Comparison of ENCODE assay signal across 22 cellular contexts in the genomic region with DNA sequence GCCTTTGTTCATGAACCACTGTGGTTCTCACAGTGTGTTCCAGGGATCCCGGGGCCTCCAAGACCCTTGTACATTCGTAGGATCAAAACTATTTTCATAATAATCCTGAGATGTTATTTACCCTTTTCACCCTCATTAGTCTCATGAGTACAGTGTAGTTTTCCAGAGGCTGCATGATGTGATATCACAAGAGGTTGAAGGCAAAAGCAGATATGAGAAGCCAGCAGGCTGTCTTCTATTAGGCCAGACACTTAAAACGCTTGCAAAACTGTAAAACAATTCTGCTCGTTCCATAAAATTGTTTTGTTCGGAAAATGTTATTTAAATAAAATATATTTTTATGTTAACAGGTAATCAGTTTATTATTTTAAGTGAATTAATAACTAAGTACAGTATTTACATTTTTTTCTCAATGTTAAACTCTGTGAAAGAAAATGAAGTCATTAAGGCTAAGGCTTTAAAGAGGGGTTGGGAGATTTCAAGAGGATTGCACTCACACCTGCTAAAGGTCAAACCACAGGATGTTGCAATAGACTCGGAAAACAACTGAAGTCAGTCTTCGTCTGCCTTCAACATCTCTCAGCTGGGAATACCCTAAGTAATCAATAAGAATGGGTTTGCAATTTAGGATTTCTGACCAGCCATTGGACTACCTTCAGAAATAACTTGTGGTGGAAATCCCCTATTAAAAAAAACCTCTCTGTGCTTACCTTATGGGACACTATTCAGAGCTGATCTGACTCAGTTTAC.
DNase-seq lines count a peak whose midpoint lies in the region; ATAC-seq and TF ChIP-seq lines count a peak whose summit lies in the region.
"Had no signal": no experiment of that assay in that cellular context is flagged by ENCODE, and none has a peak within 500 bp of the region (broad histone marks: within the 10 kb centered on the region; RNA-seq: fewer than 3 reads in every experiment).

No MANE protein-coding gene starts in this region.

- peaks cover 10% of the 10 kb centered on the region for H3K9me3 Mint-ChIP-seq in activated naive CD8-positive, alpha-beta T cell treated with anti-CD3 and anti-CD28 coated beads, Interleukin-2, amount 50 U/mL, for 24 hours

- intact Hi-C loops in mammary epithelial cell (cut with micrococcal nuclease), result no loop called here

- CTCF ChIA-PET in mammary epithelial cell (lab: Charles Lee; ENCODE audit: low non-redundant PET), result no interaction called here

- no peaks in the 10 kb centered on the region for H3K36me3 ChIP-seq in BLaER1 treated with 17β-estradiol and CSF1 and Interleukin-3, amounts not matched to agents 10 nM and 100 nM
- H3K36me3 ChIP-seq in mammary epithelial cell (ENCODE audit: insufficient read depth, low read length), result no peaks in the 10 kb centered on the region
- no peaks in the 10 kb centered on the region for H3K36me3 ChIP-seq in lung (ENCODE audit: control insufficient read depth in 2 of 2, insufficient read depth in 2 of 2, low read length in 2 of 2)
- H3K36me3 ChIP-seq in osteoblast (ENCODE audit: insufficient read depth, low read length), result no peaks in the 10 kb centered on the region
- H3K36me3 ChIP-seq: esophagus squamous epithelium, right atrium auricular region, thyroid gland had no signal

- H3K4me3 Mint-ChIP-seq in activated naive CD8-positive, alpha-beta T cell treated with anti-CD3 and anti-CD28 coated beads, Interleukin-2, amount 50 U/mL, for 24 hours, result no peak overlapping the region
- H3K4me3 Mint-ChIP-seq: activated CD4-positive, alpha-beta memory T cell treated with anti-CD3 and anti-CD28 coated beads, Interleukin-2, amount 10 ng/mL, durations not matched to agents 7 days and 5 days; HFFc6 had no signal

- H3K36me3 Mint-ChIP-seq in activated naive CD8-positive, alpha-beta T cell treated with anti-CD3 and anti-CD28 coated beads, Interleukin-2, amount 50 U/mL, for 24 hours (ENCODE audit: low read depth), result no peaks in the 10 kb centered on the region

- peak overlapping the region in 8 of 11 experiments; percentile 38 to 60 (median 46); a peak in 16 of 22 replicates for H3K4me2 ChIP-seq in BLaER1 treated with 17β-estradiol and CSF1 and Interleukin-3, amounts not matched to agents 10 nM and 100 nM
- H3K4me2 ChIP-seq in mammary epithelial cell (ENCODE audit: insufficient read depth, low read depth, low read length) (no peak overlapping the region), osteoblast (ENCODE audit: insufficient read depth, low read length) (no peak overlapping the region)

- dilution Hi-C loops in mammary epithelial cell (cut with HindIII; ENCODE audit: low sequenced_read_pairs), result no loop called here

- H3K27me3 Mint-ChIP-seq in activated naive CD8-positive, alpha-beta T cell treated with anti-CD3 and anti-CD28 coated beads, Interleukin-2, amount 50 U/mL, for 24 hours, result no peaks in the 10 kb centered on the region
- H3K27me3 Mint-ChIP-seq: activated CD4-positive, alpha-beta memory T cell treated with anti-CD3 and anti-CD28 coated beads, Interleukin-2, amount 10 ng/mL, durations not matched to agents 7 days and 5 days had no signal

- no TSS peak for BruUV-seq in mammary epithelial cell (replicated peaks; lab: Mats Ljungman, UMichigan)

- DNase-seq in MV-4-11 (lab: John Stamatoyannopoulos, UW) (peak; percentile 25), mammary epithelial cell (peak; percentile 12), lung (ENCODE audit: low spot score) (no peak), osteoblast (ENCODE audit: insufficient read length, low spot score, missing footprints) (no peak)
- no peak for DNase-seq in activated naive CD8-positive, alpha-beta T cell treated with anti-CD3 and anti-CD28 coated beads, Interleukin-2, amount 50 U/mL, for 24 hours
- DNase-seq in activated CD4-positive, alpha-beta T cell treated with anti-CD3 and anti-CD28 coated beads for 1 hour, result no peak
- DNase-seq: activated CD4-positive, alpha-beta memory T cell treated with anti-CD3 and anti-CD28 coated beads, Interleukin-2, amount 10 ng/mL, durations not matched to agents 7 days and 5 days; aorta; effector memory CD4-positive, alpha-beta T cell; esophagus squamous epithelium; HFFc6; Karpas-422; NCI-H1694; NCI-H446 treated with DMSO at 0.1 percent for 48 hours; occipital lobe; SIG-M5; stimulated activated naive CD4-positive, alpha-beta T cell treated with Interleukin-2 at 50 U/mL for 16 hours; T-helper 2 cell; thyroid gland had no signal

- H3K9me3 ChIP-seq in BLaER1 treated with 17β-estradiol and CSF1 and Interleukin-3, amounts not matched to agents 10 nM and 100 nM (replicated peaks in 1 of 11), result peaks cover 0 to 39% (median 12%) of the 10 kb centered on the region in 11 experiments; a peak in 16 of 22 replicates
- H3K9me3 ChIP-seq in mammary epithelial cell (replicated peaks; ENCODE audit: insufficient read depth, low read length), result no peaks in the 10 kb centered on the region
- H3K9me3 ChIP-seq in lung (ENCODE audit: control insufficient read depth in 2 of 2, insufficient read depth in 1 of 2, low read length in 1 of 2), result no peaks in the 10 kb centered on the region
- H3K9me3 ChIP-seq in osteoblast (ENCODE audit: low read depth, low read length), result no peaks in the 10 kb centered on the region
- H3K9me3 ChIP-seq: esophagus squamous epithelium, right atrium auricular region, thyroid gland had no signal

- no peak overlapping the region for H2AFZ ChIP-seq in mammary epithelial cell (ENCODE audit: low read depth, low read length)
- no peak overlapping the region for H2AFZ ChIP-seq in osteoblast (ENCODE audit: low read length)

- in situ Hi-C loops in mammary epithelial cell (cut with MboI; ENCODE audit: low sequenced_read_pairs in 2 of 2), result no loop called here

- H3K79me2 ChIP-seq in mammary epithelial cell (ENCODE audit: insufficient read depth, low read length), result no peaks in the 10 kb centered on the region
- no peaks in the 10 kb centered on the region for H3K79me2 ChIP-seq in osteoblast (ENCODE audit: insufficient read depth, low read length)

- peak overlapping the region in 2 of 11 experiments; percentile 3 to 17; a peak in 1 of 22 replicates for H3K27ac ChIP-seq in BLaER1 treated with 17β-estradiol and CSF1 and Interleukin-3, amounts not matched to agents 10 nM and 100 nM
- H3K27ac ChIP-seq in mammary epithelial cell (ENCODE audit: insufficient read depth, low read depth, low read length) (no peak overlapping the region), lung (ENCODE audit: low read depth in 1 of 2, low read length in 1 of 2) (no peak overlapping the region), osteoblast (ENCODE audit: low read depth, low read length) (no peak overlapping the region)
- H3K27ac ChIP-seq: esophagus squamous epithelium, right atrium auricular region, thyroid gland had no signal

- peak; percentile 29 for ATAC-seq in lung (ENCODE audit: insufficient read depth, low FRiP score)
- ATAC-seq in activated naive CD8-positive, alpha-beta T cell treated with anti-CD3 and anti-CD28 coated beads, Interleukin-2, amount 50 U/mL, for 24 hours, result no peak
- ATAC-seq: left lobe of liver had no signal

- H4K20me1 ChIP-seq in BLaER1 treated with 17β-estradiol and CSF1 and Interleukin-3, amounts not matched to agents 10 nM and 100 nM, result no peaks in the 10 kb centered on the region
- H4K20me1 ChIP-seq in mammary epithelial cell (ENCODE audit: insufficient read depth, low read length), result no peaks in the 10 kb centered on the region
- H4K20me1 ChIP-seq in osteoblast (ENCODE audit: insufficient read depth, low read length), result no peaks in the 10 kb centered on the region

- WGBS in mammary epithelial cell (ENCODE audit: low coverage, missing lambda C conversion rate), result 58% methylated on average over 7 of the region's 7 CpGs
- WGBS in lung, 2 donors, result 48 to 62% methylated on average over 7 of the region's 7 CpGs

- H3K4me1 Mint-ChIP-seq in activated naive CD8-positive, alpha-beta T cell treated with anti-CD3 and anti-CD28 coated beads, Interleukin-2, amount 50 U/mL, for 24 hours, result peaks cover 3% of the 10 kb centered on the region
- H3K4me1 Mint-ChIP-seq: activated CD4-positive, alpha-beta memory T cell treated with anti-CD3 and anti-CD28 coated beads, Interleukin-2, amount 10 ng/mL, durations not matched to agents 7 days and 5 days had no signal

- no peaks in the 10 kb centered on the region for H3K27me3 ChIP-seq in BLaER1 treated with 17β-estradiol and CSF1 and Interleukin-3, amounts not matched to agents 10 nM and 100 nM
- no peaks in the 10 kb centered on the region for H3K27me3 ChIP-seq in mammary epithelial cell (ENCODE audit: insufficient read depth, low read length)
- no peaks in the 10 kb centered on the region for H3K27me3 ChIP-seq in lung (ENCODE audit: control insufficient read depth, insufficient read depth)
- H3K27me3 ChIP-seq in osteoblast (ENCODE audit: insufficient read depth, low read length), result no peaks in the 10 kb centered on the region
- H3K27me3 ChIP-seq: esophagus squamous epithelium, right atrium auricular region, thyroid gland had no signal

- H3K4me3 ChIP-seq in BLaER1 treated with 17β-estradiol and CSF1 and Interleukin-3, amounts not matched to agents 10 nM and 100 nM, result no peak overlapping the region
- H3K4me3 ChIP-seq in mammary epithelial cell (replicated peaks in 1 of 3; ENCODE audit: insufficient read depth in 1 of 3, low read depth in 2 of 3, low read length in 3 of 3), result no peak overlapping the region
- no peak overlapping the region for H3K4me3 ChIP-seq in lung
- H3K4me3 ChIP-seq in osteoblast (ENCODE audit: insufficient read depth, low read length), result no peak overlapping the region
- H3K4me3 ChIP-seq: esophagus squamous epithelium, right atrium auricular region, thyroid gland had no signal

- no peak overlapping the region for H3K27ac Mint-ChIP-seq in activated naive CD8-positive, alpha-beta T cell treated with anti-CD3 and anti-CD28 coated beads, Interleukin-2, amount 50 U/mL, for 24 hours
- H3K27ac Mint-ChIP-seq: activated CD4-positive, alpha-beta memory T cell treated with anti-CD3 and anti-CD28 coated beads, Interleukin-2, amount 10 ng/mL, durations not matched to agents 7 days and 5 days; HFFc6 had no signal

- TF ChIP-seq CTCF in mammary epithelial cell (conservative IDR thresholded peaks at IDR 0.05 in 1 of 2, IDR thresholded peaks at IDR 0.05 in 1 of 2; ENCODE audit: extremely low read depth in 1 of 2, insufficient read depth in 1 of 2, low read depth in 1 of 2, low read length in 2 of 2) (no peak), lung (IDR thresholded peaks at IDR 0.05; ENCODE audit: control extremely low read depth, extremely low read depth) (no peak), osteoblast (IDR thresholded peaks at IDR 0.05; ENCODE audit: extremely low read depth, low read depth, low read length) (no peak)

- H3K9ac ChIP-seq in BLaER1 treated with 17β-estradiol and CSF1 and Interleukin-3, amounts not matched to agents 10 nM and 100 nM, result no peak overlapping the region
- H3K9ac ChIP-seq in mammary epithelial cell (ENCODE audit: insufficient read depth, low read length), result no peak overlapping the region

- H3K4me1 ChIP-seq in BLaER1 treated with 17β-estradiol and CSF1 and Interleukin-3, amounts not matched to agents 10 nM and 100 nM, result peaks cover 0 to 66% (median 36%) of the 10 kb centered on the region in 10 experiments; a peak in 14 of 20 replicates
- H3K4me1 ChIP-seq in mammary epithelial cell (ENCODE audit: insufficient read depth, low read length), result no peaks in the 10 kb centered on the region
- peaks cover 0 to 3% of the 10 kb centered on the region in 2 donors for H3K4me1 ChIP-seq in lung (ENCODE audit: control insufficient read depth in 2 of 2, insufficient read depth in 2 of 2, low read length in 2 of 2)
- no peaks in the 10 kb centered on the region for H3K4me1 ChIP-seq in osteoblast (ENCODE audit: insufficient read depth, low read length)
- H3K4me1 ChIP-seq: esophagus squamous epithelium, right atrium auricular region had no signal

Comparison
In these comparisons a context has a peak if more than half of its experiments do, and no peak if none do; other contexts are left out.
1. H3K4me2 ChIP-seq: peak in BLaER1 treated with 17β-estradiol and CSF1 and Interleukin-3, amounts not matched to agents 10 nM and 100 nM (8 of 11); none in mammary epithelial cell (single experiment) and osteoblast (single experiment).
2. DNase-seq: peak in MV-4-11 (single experiment) and mammary epithelial cell (single experiment); none in lung (single experiment), osteoblast (single experiment), activated naive CD8-positive, alpha-beta T cell treated with anti-CD3 and anti-CD28 coated beads, Interleukin-2, amount 50 U/mL, for 24 hours (single experiment) and activated CD4-positive, alpha-beta T cell treated with anti-CD3 and anti-CD28 coated beads for 1 hour (single experiment).